8 cellular contexts compared by ENCODE assay signal in genomic region chr2:218979846-218980738, GRCh38. TPM values are rescaled to one million over a fixed set of nuclear protein-coding genes. Genes with fewer than 3 reads are reported as not detected.
A peak's percentile ranks its signal among the peaks of the same experiment; 100 is the strongest.
DNase-seq lines count a peak whose midpoint lies in the region; ATAC-seq and TF ChIP-seq lines count a peak whose summit lies in the region.

No MANE protein-coding gene starts in this region.

- H3K9me3 ChIP-seq in SU-DHL-6 (ENCODE audit: insufficient read depth, low read length) (no peaks in the 10 kb centered on the region), cardiac muscle cell (ENCODE audit: low read depth) (no peaks in the 10 kb centered on the region), prostate gland (no peaks in the 10 kb centered on the region), vagina (no peaks in the 10 kb centered on the region)

- no peak for TF ChIP-seq POLR2A in prostate gland (IDR thresholded peaks at IDR 0.05)
- TF ChIP-seq POLR2A in vagina (IDR thresholded peaks at IDR 0.05), result no peak

- H3K4me3 ChIP-seq in GM12865 (ENCODE audit: low read depth, low read length) (no peak overlapping the region), SU-DHL-6 (ENCODE audit: insufficient read depth, low read length, poor library complexity, severe bottlenecking) (no peak overlapping the region), cardiac muscle cell (no peak overlapping the region), prostate gland (no peak overlapping the region), vagina (no peak overlapping the region)

- H3K27me3 ChIP-seq in SU-DHL-6 (ENCODE audit: low read length), result no peaks in the 10 kb centered on the region
- H3K27me3 ChIP-seq in cardiac muscle cell, result peaks cover 100% of the 10 kb centered on the region
- H3K27me3 ChIP-seq in prostate gland (replicated peaks; ENCODE audit: insufficient read depth), result peaks cover 17% of the 10 kb centered on the region
- peaks cover 27% of the 10 kb centered on the region for H3K27me3 ChIP-seq in vagina

- H3F3A ChIP-seq in SU-DHL-6 (ENCODE audit: insufficient read depth), result no peaks in the 10 kb centered on the region

- no peak overlapping the region for H3K9ac ChIP-seq in SU-DHL-6 (ENCODE audit: low read length)

- peak overlapping the region; percentile 32 for H3K4me2 ChIP-seq in SU-DHL-6 (ENCODE audit: low read depth, low read length, poor library complexity, severe bottlenecking)

- no peaks in the 10 kb centered on the region for H3K9me2 ChIP-seq in SU-DHL-6 (replicated peaks; ENCODE audit: insufficient read depth, low read length)

- ATAC-seq in HG02610 (IDR thresholded peaks at IDR 0.05; ENCODE audit: unreplicated experiment), result peak; percentile 82

- intact Hi-C loops in prostate gland (cut with DNase I), result no loop called here
- intact Hi-C loops in vagina (cut with DNase I), result loop anchor here (10.0 kb wide), 1 partner anchor 175 kb away; no protein-coding TSS in a partner anchor

- H3K27me3 Mint-ChIP-seq in activated naive CD8-positive, alpha-beta T cell treated with anti-CD3 and anti-CD28 coated beads for 36 hours, result peaks cover 90% of the 10 kb centered on the region

- no peaks in the 10 kb centered on the region for H4K20me1 ChIP-seq in SU-DHL-6 (ENCODE audit: low read depth, low read length)

- H3K4me1 ChIP-seq in cardiac muscle cell (ENCODE audit: low read depth) (peaks cover 4% of the 10 kb centered on the region), prostate gland (replicated peaks) (peaks cover 4% of the 10 kb centered on the region), vagina (peaks cover 40% of the 10 kb centered on the region)

- DNase-seq in GM12865 (ENCODE audit: low read depth) (peak; percentile 87), NCI-H1092 treated with DMSO at 0.1 percent for 48 hours (lab: John Stamatoyannopoulos, UW) (peak; percentile 74), cardiac muscle cell (ENCODE audit: low read depth in 1 of 2, low spot score in 1 of 2) (peak; percentile 87 to 89), prostate gland (ENCODE audit: low spot score) (peak; percentile 77), vagina (ENCODE audit: extremely low spot score in 2 of 2) (no peak)
- peak; percentile 88 for DNase-seq in activated naive CD8-positive, alpha-beta T cell treated with anti-CD3 and anti-CD28 coated beads for 36 hours

- H3K27ac ChIP-seq in SU-DHL-6 (ENCODE audit: low read depth, low read length) (no peak overlapping the region), cardiac muscle cell (no peak overlapping the region), prostate gland (no peak overlapping the region), vagina (no peak overlapping the region)

- peaks cover 23% of the 10 kb centered on the region for H3K4me1 Mint-ChIP-seq in activated naive CD8-positive, alpha-beta T cell treated with anti-CD3 and anti-CD28 coated beads for 36 hours

- no peak overlapping the region for H3K27ac Mint-ChIP-seq in activated naive CD8-positive, alpha-beta T cell treated with anti-CD3 and anti-CD28 coated beads for 36 hours

- peak overlapping the region; percentile 4 for H2AFZ ChIP-seq in SU-DHL-6 (ENCODE audit: low read depth, low read length, severe bottlenecking)

- H3K36me3 ChIP-seq in SU-DHL-6 (ENCODE audit: low read length), result no peaks in the 10 kb centered on the region
- no peaks in the 10 kb centered on the region for H3K36me3 ChIP-seq in cardiac muscle cell
- H3K36me3 ChIP-seq in prostate gland, result no peaks in the 10 kb centered on the region
- H3K36me3 ChIP-seq in vagina, result no peaks in the 10 kb centered on the region

- peak; percentile 92 for TF ChIP-seq CTCF in GM12865 (IDR thresholded peaks at IDR 0.05; ENCODE audit: insufficient read depth, low read depth, low read length, missing control alignments)
- peak; percentile 99 for TF ChIP-seq CTCF in SU-DHL-6 (IDR thresholded peaks at IDR 0.05; ENCODE audit: insufficient read depth, low read length, poor library complexity, severe bottlenecking)
- peak; percentile 97 for TF ChIP-seq CTCF in cardiac muscle cell (IDR thresholded peaks at IDR 0.05; ENCODE audit: low read depth, low read length)
- peak; percentile 79 to 89 (median 88) for TF ChIP-seq CTCF in prostate gland (IDR thresholded peaks at IDR 0.05)
- TF ChIP-seq CTCF in vagina (IDR thresholded peaks at IDR 0.05), result peak; percentile 53 to 81 (median 60)

- 2% methylated on average over 39 of the region's 39 CpGs for WGBS in prostate gland

- H3K4me3 Mint-ChIP-seq in activated naive CD8-positive, alpha-beta T cell treated with anti-CD3 and anti-CD28 coated beads for 36 hours, result peak overlapping the region; percentile 76

- H3K9me3 Mint-ChIP-seq in activated naive CD8-positive, alpha-beta T cell treated with anti-CD3 and anti-CD28 coated beads for 36 hours, result no peaks in the 10 kb centered on the region

- no peaks in the 10 kb centered on the region for H3K36me3 Mint-ChIP-seq in activated naive CD8-positive, alpha-beta T cell treated with anti-CD3 and anti-CD28 coated beads for 36 hours

- no peaks in the 10 kb centered on the region for H3K79me2 ChIP-seq in SU-DHL-6 (ENCODE audit: insufficient read depth, low read length)

RNA-seq across cellular contexts. Expression of gene FEV, which starts 4.9 kb away (rescaled TPM):
- total RNA-seq in activated naive CD8-positive, alpha-beta T cell treated with anti-CD3 and anti-CD28 coated beads for 36 hours, result not detected
- total RNA-seq in cardiac muscle cell (not detected in 2 replicates), prostate gland (10 to 100 TPM in 1 of 2 donors, 1 to 10 TPM in 1; 1.8 to 25.9 TPM), vagina (not detected)
- polyA plus RNA-seq in cardiac muscle cell, result not detected in 2 replicates

RNA-seq across cellular contexts. Expression of gene CRYBA2, which starts 13.1 kb away (rescaled TPM):
- total RNA-seq in activated naive CD8-positive, alpha-beta T cell treated with anti-CD3 and anti-CD28 coated beads for 36 hours, result not detected
- total RNA-seq in cardiac muscle cell (not detected in 2 replicates), prostate gland (1 to 10 TPM in 1 of 2 donors, not detected in 1; 3.0 TPM), vagina (not detected)
- not detected in 2 replicates for polyA plus RNA-seq in cardiac muscle cell

RNA-seq across cellular contexts. Expression of gene CDK5R2, which starts 20.6 kb away (rescaled TPM):
- total RNA-seq in activated naive CD8-positive, alpha-beta T cell treated with anti-CD3 and anti-CD28 coated beads for 36 hours, result not detected
- total RNA-seq in cardiac muscle cell, result 0.06 TPM in 1 of 2 replicates, not detected in the other
- 0.22 and 0.24 TPM in 2 replicates for polyA plus RNA-seq in cardiac muscle cell
- not detected for total RNA-seq in prostate gland
- 0.49 TPM for total RNA-seq in vagina

Comparison
In these comparisons a context has a peak if more than half of its experiments do, and no peak if none do; other contexts are left out.
1. DNase-seq: peak in GM12865 (single experiment), NCI-H1092 treated with DMSO at 0.1 percent for 48 hours (single experiment), activated naive CD8-positive, alpha-beta T cell treated with anti-CD3 and anti-CD28 coated beads for 36 hours (single experiment), cardiac muscle cell (2 of 2) and prostate gland (single experiment); none in vagina (0 of 2).
2. Peak in every context shown above with its lines, with median percentiles within 50 percentile points of each other: CTCF ChIP-seq.